Comparison of ENCODE assay signal across 22 cellular contexts in the genomic region with DNA sequence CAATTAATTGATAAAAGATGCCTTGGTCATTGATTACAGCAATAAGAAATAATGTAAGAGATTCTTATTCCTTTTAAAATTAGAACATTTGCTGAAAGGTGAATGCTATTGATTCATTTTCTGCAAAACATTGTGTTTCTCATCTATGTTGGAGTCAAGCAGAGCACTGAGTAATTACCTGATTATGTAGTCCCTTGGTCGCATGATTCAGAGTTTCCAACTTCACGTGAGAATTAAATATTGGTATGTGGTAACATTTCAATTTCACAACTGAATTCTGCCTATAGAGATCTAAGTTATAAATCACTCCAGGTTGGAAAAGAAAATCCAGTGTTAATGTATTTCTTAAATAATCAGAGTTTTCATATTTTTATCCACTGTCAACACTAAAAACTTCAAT.
DNase-seq lines count a peak whose midpoint lies in the region; ATAC-seq and TF ChIP-seq lines count a peak whose summit lies in the region.
"Had no signal": no experiment of that assay in that cellular context is flagged by ENCODE, and none has a peak within 500 bp of the region (broad histone marks: within the 10 kb centered on the region; RNA-seq: fewer than 3 reads in every experiment).

No MANE protein-coding gene starts in this region.

- DNase-seq in AG09309 (ENCODE audit: low read depth) (peak; percentile 16), HCEC 1CT (peak; percentile 8), amniotic epithelial cell (ENCODE audit: low read depth) (peak; percentile 16), fibroblast of gingiva (ENCODE audit: low read depth) (peak; percentile 24), KG1 (lab: John Stamatoyannopoulos, UW) (no peak), NCI-H1417 treated with DMSO at 0.1 percent for 48 hours (lab: John Stamatoyannopoulos, UW) (no peak)
- DNase-seq in activated naive CD4-positive, alpha-beta T cell treated with Interleukin-2 at 50 U/mL for 16 hours = no peak
- DNase-seq in activated T-cell treated with anti-CD3 and anti-CD28 coated beads, Interleukin-2, amount 50 U/mL, for 4 hours = no peak
- DNase-seq: ACHN; DMS53; NCI-H1092 treated with DMSO at 0.1 percent for 48 hours; NCI-H146; NCI-H2029; NCI-H524; NCI-H774; NK-92 treated with Interleukin-12 subunit alpha and Interleukin-12 subunit beta, amount 100 ng/mL, for 24 hours; SHP77 treated with DMSO at 0.1 percent for 48 hours; SW 1271 had no signal

- H3K27me3 Mint-ChIP-seq in activated T-cell treated with anti-CD3 and anti-CD28 coated beads, Interleukin-2, amount 50 U/mL, for 4 hours (ENCODE audit: low read depth) = no peaks in the 10 kb centered on the region

- no peak overlapping the region for H3K4me3 ChIP-seq in AG09309 (ENCODE audit: control insufficient read depth, low read depth, low read length)
- H3K4me3 ChIP-seq: GM12878, GM23338, HAP-1, SK-N-MC had no signal

- H3K4me3 Mint-ChIP-seq in activated T-cell treated with anti-CD3 and anti-CD28 coated beads, Interleukin-2, amount 50 U/mL, for 4 hours = no peak overlapping the region
- H3K4me3 Mint-ChIP-seq: GM23338 had no signal

- ATAC-seq in activated T-cell treated with anti-CD3 and anti-CD28 coated beads, Interleukin-2, amount 50 U/mL, for 4 hours = no peak
- ATAC-seq: GM12878, GM23338 had no signal

- H3K9me3 Mint-ChIP-seq in activated T-cell treated with anti-CD3 and anti-CD28 coated beads, Interleukin-2, amount 50 U/mL, for 4 hours = no peaks in the 10 kb centered on the region
- H3K9me3 Mint-ChIP-seq: GM23338 had no signal

- no peaks in the 10 kb centered on the region for H3K4me1 Mint-ChIP-seq in activated T-cell treated with anti-CD3 and anti-CD28 coated beads, Interleukin-2, amount 50 U/mL, for 4 hours (ENCODE audit: low read depth)

- H3K36me3 Mint-ChIP-seq in activated T-cell treated with anti-CD3 and anti-CD28 coated beads, Interleukin-2, amount 50 U/mL, for 4 hours (ENCODE audit: insufficient read depth) = no peaks in the 10 kb centered on the region

- no peak for TF ChIP-seq CTCF in AG09309 (IDR thresholded peaks at IDR 0.05; ENCODE audit: control insufficient read depth, insufficient read depth, low read depth, low read length, missing control alignments)

Comparison
In these comparisons a context has a peak if more than half of its experiments do, and no peak if none do; other contexts are left out.
1. DNase-seq: peak in AG09309 (single experiment), HCEC 1CT (single experiment), amniotic epithelial cell (single experiment) and fibroblast of gingiva (single experiment); none in activated naive CD4-positive, alpha-beta T cell treated with Interleukin-2 at 50 U/mL for 16 hours (single experiment), activated T-cell treated with anti-CD3 and anti-CD28 coated beads, Interleukin-2, amount 50 U/mL, for 4 hours (single experiment), KG1 (single experiment) and NCI-H1417 treated with DMSO at 0.1 percent for 48 hours (single experiment).